In genomic region chr10:61411651-61412050, GRCh38 we compare ENCODE assay signal across 19 cellular contexts. TPM values are rescaled to one million over a fixed set of nuclear protein-coding genes. Genes with fewer than 3 reads are reported as not detected.
"Had no signal": no experiment of that assay in that cellular context is flagged by ENCODE, and none has a peak within 500 bp of the region (broad histone marks: within the 10 kb centered on the region; RNA-seq: fewer than 3 reads in every experiment).

No MANE protein-coding gene starts in this region.

- H3K27ac ChIP-seq: colonic mucosa, foreskin keratinocyte, heart right ventricle, stomach, suprapubic skin, thyroid gland, upper lobe of left lung, vagina had no signal

- ATAC-seq: esophagus mucosa, foreskin keratinocyte, heart right ventricle, natural killer cell, right cardiac atrium had no signal

- H3K4me3 ChIP-seq: colonic mucosa, heart right ventricle, stomach, suprapubic skin, thyroid gland, upper lobe of left lung, vagina had no signal

- H3K9me3 ChIP-seq: colonic mucosa, heart right ventricle, stomach, suprapubic skin, thyroid gland, upper lobe of left lung, vagina had no signal

- H3K27me3 ChIP-seq: colonic mucosa, foreskin keratinocyte, heart right ventricle, stomach, suprapubic skin, thyroid gland, upper lobe of left lung, vagina had no signal

- DNase-seq: colonic mucosa; dermis blood vessel endothelial cell; effector CD4-positive, alpha-beta T cell; endodermal cell; foreskin keratinocyte; heart right ventricle; kidney glomerular epithelial cell; mammary epithelial cell; natural killer cell; right cardiac atrium; small intestine; stimulated activated CD4-positive, alpha-beta T cell treated with anti-CD3 and anti-CD28 coated beads, Interleukin-12 subunit alpha, Interleukin-12 subunit beta, amount 100 ng/mL, for 4 hours; stimulated activated naive CD4-positive, alpha-beta T cell; stomach; thyroid gland; upper lobe of left lung had no signal

- H3K4me1 ChIP-seq: colonic mucosa, foreskin keratinocyte, suprapubic skin, thyroid gland, vagina had no signal

- H3K36me3 ChIP-seq: colonic mucosa, heart right ventricle, stomach, suprapubic skin, thyroid gland, upper lobe of left lung, vagina had no signal

RNA-seq across cellular contexts. Expression of gene TMEM26, which starts 41.5 kb away (rescaled TPM):
- total RNA-seq: dermis blood vessel endothelial cell, foreskin keratinocyte, mammary epithelial cell, natural killer cell, suprapubic skin had no signal
- polyA plus RNA-seq: foreskin keratinocyte, mammary epithelial cell had no signal
